In genomic region chr19:7506385-7507328, GRCh38 we compare ENCODE assay signal across 9 cellular contexts. TPM values are rescaled to one million over a fixed set of nuclear protein-coding genes. Genes with fewer than 3 reads are reported as not detected.
DNase-seq lines count a peak whose midpoint lies in the region; ATAC-seq and TF ChIP-seq lines count a peak whose summit lies in the region.
"Had no signal": no experiment of that assay in that cellular context is flagged by ENCODE, and none has a peak within 500 bp of the region (broad histone marks: within the 10 kb centered on the region; RNA-seq: fewer than 3 reads in every experiment).

No MANE protein-coding gene starts in this region.

- peaks cover 14% of the 10 kb centered on the region for H3K4me1 Mint-ChIP-seq in activated CD4-positive, alpha-beta T cell treated with anti-CD3 and anti-CD28 coated beads, Interleukin-2, amount 10 ng/mL, durations not matched to agents 7 days and 5 days
- H3K4me1 Mint-ChIP-seq in nephron progenitor cell: no peaks in the 10 kb centered on the region

- peaks cover 19% of the 10 kb centered on the region for H3K27me3 Mint-ChIP-seq in activated CD4-positive, alpha-beta T cell treated with anti-CD3 and anti-CD28 coated beads, Interleukin-2, amount 10 ng/mL, durations not matched to agents 7 days and 5 days
- peaks cover 61% of the 10 kb centered on the region for H3K27me3 Mint-ChIP-seq in nephron progenitor cell (ENCODE audit: low read depth, poor library complexity)

- peak; percentile 78 for DNase-seq in activated CD8-positive, alpha-beta memory T cell treated with anti-CD3 and anti-CD28 coated beads, Interleukin-2, amount 50 U/mL, for 48 hours
- DNase-seq in activated CD8-positive, alpha-beta memory T cell treated with anti-CD3 and anti-CD28 coated beads, Interleukin-2, amount 50 U/mL, for 4 hours: no peak
- DNase-seq in NCI-H345 treated with DMSO at 0.1 percent for 48 hours (lab: John Stamatoyannopoulos, UW; ENCODE audit: unreplicated experiment) (peak; percentile 34), fibroblast of pulmonary artery (ENCODE audit: low read depth) (peak; percentile 89), nephron progenitor cell (peak; percentile 81), NCI-H1092 (lab: John Stamatoyannopoulos, UW) (no peak)
- peak; percentile 48 for DNase-seq in activated CD4-positive, alpha-beta T cell treated with anti-CD3 and anti-CD28 coated beads, Interleukin-2, amount 10 ng/mL, durations not matched to agents 7 days and 5 days

- no peaks in the 10 kb centered on the region for H3K36me3 Mint-ChIP-seq in activated CD4-positive, alpha-beta T cell treated with anti-CD3 and anti-CD28 coated beads, Interleukin-2, amount 10 ng/mL, durations not matched to agents 7 days and 5 days (ENCODE audit: low read depth)
- H3K36me3 Mint-ChIP-seq in nephron progenitor cell (ENCODE audit: low read depth): no peaks in the 10 kb centered on the region
- H3K36me3 Mint-ChIP-seq: CD8-positive, alpha-beta memory T cell had no signal

- CTCF ChIA-PET in activated CD4-positive, alpha-beta T cell treated with anti-CD3 and anti-CD28 coated beads, Interleukin-2, amount 10 ng/mL, durations not matched to agents 7 days and 5 days (lab: Charles Lee): interaction anchor here (0.8 to 1.1 kb wide), 3 partner anchors 9 to 16 kb away, joined by 4 to 6 read pairs (median 4); partner anchors contain the start of gene MCOLN1

- no peak overlapping the region for H3K27ac Mint-ChIP-seq in activated CD4-positive, alpha-beta T cell treated with anti-CD3 and anti-CD28 coated beads, Interleukin-2, amount 10 ng/mL, durations not matched to agents 7 days and 5 days
- no peak overlapping the region for H3K27ac Mint-ChIP-seq in nephron progenitor cell

- H3K4me3 Mint-ChIP-seq in activated CD4-positive, alpha-beta T cell treated with anti-CD3 and anti-CD28 coated beads, Interleukin-2, amount 10 ng/mL, durations not matched to agents 7 days and 5 days: no peak overlapping the region
- no peak overlapping the region for H3K4me3 Mint-ChIP-seq in nephron progenitor cell

- no peak for TF ChIP-seq CTCF in fibroblast of pulmonary artery (IDR thresholded peaks at IDR 0.05; ENCODE audit: low read length, missing control alignments)
- no peak for TF ChIP-seq CTCF in nephron progenitor cell (IDR thresholded peaks at IDR 0.05)

- ATAC-seq in HG03025 (IDR thresholded peaks at IDR 0.05; ENCODE audit: low FRiP score, unreplicated experiment): no peak

- no peak overlapping the region for H3K4me3 ChIP-seq in fibroblast of pulmonary artery (replicated peaks; ENCODE audit: low read depth, low read length)

- POLR2A ChIA-PET in activated CD4-positive, alpha-beta T cell treated with anti-CD3 and anti-CD28 coated beads, Interleukin-2, amount 10 ng/mL, durations not matched to agents 7 days and 5 days (lab: Charles Lee): interaction anchor here (0.6 kb wide), 1 partner anchor 39 kb away, joined by 3 read pairs; no protein-coding TSS in a partner anchor

- H3K9me3 Mint-ChIP-seq in activated CD4-positive, alpha-beta T cell treated with anti-CD3 and anti-CD28 coated beads, Interleukin-2, amount 10 ng/mL, durations not matched to agents 7 days and 5 days: no peaks in the 10 kb centered on the region
- H3K9me3 Mint-ChIP-seq in nephron progenitor cell: no peaks in the 10 kb centered on the region
- H3K9me3 Mint-ChIP-seq: CD8-positive, alpha-beta memory T cell had no signal

RNA-seq across cellular contexts. Expression of gene ZNF358, which starts 9.2 kb away (rescaled TPM):
- 1 to 10 TPM; 6.5 to 6.7 TPM for total RNA-seq in activated CD4-positive, alpha-beta T cell treated with anti-CD3 and anti-CD28 coated beads, Interleukin-2, amount 10 ng/mL, durations not matched to agents 7 days and 5 days

RNA-seq across cellular contexts. Expression of gene MCOLN1, which starts 15.8 kb away (rescaled TPM):
- total RNA-seq in activated CD4-positive, alpha-beta T cell treated with anti-CD3 and anti-CD28 coated beads, Interleukin-2, amount 10 ng/mL, durations not matched to agents 7 days and 5 days: 10 to 100 TPM; 13.2 to 14.8 TPM

RNA-seq across cellular contexts. Expression of gene PEX11G, which starts 17.8 kb away (rescaled TPM):
- total RNA-seq in activated CD4-positive, alpha-beta T cell treated with anti-CD3 and anti-CD28 coated beads, Interleukin-2, amount 10 ng/mL, durations not matched to agents 7 days and 5 days: under 1 TPM; 0.46 to 0.67 TPM

RNA-seq across cellular contexts. Expression of gene PNPLA6, which starts 28.9 kb away (rescaled TPM):
- total RNA-seq in activated CD4-positive, alpha-beta T cell treated with anti-CD3 and anti-CD28 coated beads, Interleukin-2, amount 10 ng/mL, durations not matched to agents 7 days and 5 days: 100 to 1,000 TPM; 117 to 126 TPM

Comparison
In these comparisons a context has a peak if more than half of its experiments do, and no peak if none do; other contexts are left out.
1. DNase-seq: peak in activated CD8-positive, alpha-beta memory T cell treated with anti-CD3 and anti-CD28 coated beads, Interleukin-2, amount 50 U/mL, for 48 hours (single experiment), NCI-H345 treated with DMSO at 0.1 percent for 48 hours (single experiment), activated CD4-positive, alpha-beta T cell treated with anti-CD3 and anti-CD28 coated beads, Interleukin-2, amount 10 ng/mL, durations not matched to agents 7 days and 5 days (single experiment), fibroblast of pulmonary artery (single experiment) and nephron progenitor cell (single experiment); none in activated CD8-positive, alpha-beta memory T cell treated with anti-CD3 and anti-CD28 coated beads, Interleukin-2, amount 50 U/mL, for 4 hours (single experiment) and NCI-H1092 (single experiment).